ENCODE assay signal across 12 cellular contexts in genomic region chr3:11624704-11625375, GRCh38. TPM values are rescaled to one million over a fixed set of nuclear protein-coding genes. Genes with fewer than 3 reads are reported as not detected.
A peak's percentile ranks its signal among the peaks of the same experiment; 100 is the strongest.
DNase-seq lines count a peak whose midpoint lies in the region; ATAC-seq and TF ChIP-seq lines count a peak whose summit lies in the region.
"Had no signal": no experiment of that assay in that cellular context is flagged by ENCODE, and none has a peak within 500 bp of the region (broad histone marks: within the 10 kb centered on the region; RNA-seq: fewer than 3 reads in every experiment).

No MANE protein-coding gene starts in this region.

- H3K27ac ChIP-seq in left ventricle myocardium inferior (replicated peaks) (peak overlapping the region; percentile 31), transverse colon (peak overlapping the region in 3 of 4 donors; percentile 61 to 96 (median 63))

- no peak for TF ChIP-seq CTCF in left ventricle myocardium inferior (IDR thresholded peaks at IDR 0.05; ENCODE audit: borderline replicate concordance)
- TF ChIP-seq CTCF in activated CD8-positive, alpha-beta T cell treated with anti-CD3 and anti-CD28 coated beads for 36 hours (IDR thresholded peaks at IDR 0.05): no peak
- no peak for TF ChIP-seq CTCF in transverse colon (IDR thresholded peaks at IDR 0.05)

- TF ChIP-seq POLR2A in transverse colon (IDR thresholded peaks at IDR 0.05): no peak

- intact Hi-C loops in left ventricle myocardium inferior (cut with micrococcal nuclease): no loop called here
- intact Hi-C loops in Right ventricle myocardium inferior (cut with DNase I): no loop called here
- intact Hi-C loops in activated CD8-positive, alpha-beta T cell treated with anti-CD3 and anti-CD28 coated beads for 36 hours (cut with micrococcal nuclease): loop anchor here (2.0 kb wide), 1 partner anchor 22 kb away; no protein-coding TSS in a partner anchor
- intact Hi-C loops in transverse colon (cut with DNase I; ENCODE audit: low total_unique reads): no loop called here

- no peak overlapping the region for H3K4me3 ChIP-seq in left ventricle myocardium inferior
- H3K4me3 ChIP-seq in transverse colon: no peak overlapping the region

- no peak for TF ChIP-seq EP300 in transverse colon (IDR thresholded peaks at IDR 0.05; ENCODE audit: low read depth)

- ATAC-seq in Right ventricle myocardium inferior (no peak), memory B cell (ENCODE audit: low read depth) (no peak), HG03460 (IDR thresholded peaks at IDR 0.05; ENCODE audit: unreplicated experiment) (no peak)
- ATAC-seq in activated CD8-positive, alpha-beta T cell treated with anti-CD3 and anti-CD28 coated beads for 36 hours: peak; percentile 26

- peaks cover 1% of the 10 kb centered on the region for H3K9me3 Mint-ChIP-seq in activated CD8-positive, alpha-beta T cell treated with anti-CD3 and anti-CD28 coated beads for 36 hours
- H3K9me3 Mint-ChIP-seq in memory B cell: no peaks in the 10 kb centered on the region
- H3K9me3 Mint-ChIP-seq: activated B cell treated with CpG ODN at 0.5 μM for 24 hours had no signal

- no peak for DNase-seq in left ventricle myocardium inferior
- no peak for DNase-seq in Right ventricle myocardium inferior (ENCODE audit: missing footprints)
- peak; percentile 55 for DNase-seq in activated CD8-positive, alpha-beta T cell treated with anti-CD3 and anti-CD28 coated beads for 36 hours
- no peak for DNase-seq in memory B cell (ENCODE audit: low spot score in 2 of 2)
- no peak for DNase-seq in transverse colon
- DNase-seq in NCI-H1092 treated with DMSO at 0.1 percent for 48 hours (lab: John Stamatoyannopoulos, UW): no peak
- DNase-seq in NCI-H146 (lab: John Stamatoyannopoulos, UW): no peak
- DNase-seq: activated B cell treated with CpG ODN at 0.5 μM for 24 hours, mesendoderm, NCI-H2029, SK-N-SH had no signal

- H3K9me3 ChIP-seq in left ventricle myocardium inferior (replicated peaks) (no peaks in the 10 kb centered on the region), transverse colon (no peaks in the 10 kb centered on the region)
- H3K9me3 ChIP-seq: SK-N-SH had no signal

- H3K36me3 Mint-ChIP-seq in activated CD8-positive, alpha-beta T cell treated with anti-CD3 and anti-CD28 coated beads for 36 hours (ENCODE audit: low read depth): peaks cover 40% of the 10 kb centered on the region
- peaks cover 2% of the 10 kb centered on the region for H3K36me3 Mint-ChIP-seq in memory B cell

- H3K36me3 ChIP-seq in left ventricle myocardium inferior (no peaks in the 10 kb centered on the region), transverse colon (no peaks in the 10 kb centered on the region)

- no peaks in the 10 kb centered on the region for H3K27me3 ChIP-seq in left ventricle myocardium inferior (ENCODE audit: low read depth)
- no peaks in the 10 kb centered on the region for H3K27me3 ChIP-seq in transverse colon

- 68 to 84% methylated on average over 7 of the region's 7 CpGs for WGBS in transverse colon (ENCODE audit: low coverage in 1 of 2), 2 donors

- POLR2A ChIA-PET in activated CD8-positive, alpha-beta T cell treated with anti-CD3 and anti-CD28 coated beads for 36 hours (lab: Charles Lee): interaction anchor here (1.1 to 2.0 kb wide), 2 partner anchors 15 to 352 kb away, joined by 3 to 8 read pairs; no protein-coding TSS in a partner anchor

- H3K4me3 Mint-ChIP-seq in activated CD8-positive, alpha-beta T cell treated with anti-CD3 and anti-CD28 coated beads for 36 hours: peak overlapping the region; percentile 58
- no peak overlapping the region for H3K4me3 Mint-ChIP-seq in memory B cell
- H3K4me3 Mint-ChIP-seq: activated B cell treated with CpG ODN at 0.5 μM for 24 hours had no signal

- in situ Hi-C loops in transverse colon (cut with MboI; ENCODE audit: low pct_ligation_motif_present in 1 of 4, low pct_unique_long_range_greater_than_20kb in 1 of 4, low sequenced_read_pairs in 3 of 4): no loop called here

- CTCF ChIA-PET in activated CD8-positive, alpha-beta T cell treated with anti-CD3 and anti-CD28 coated beads for 36 hours (lab: Charles Lee): interaction anchor here (0.7 to 3.0 kb wide), 5 partner anchors 9 to 1076 kb away, joined by 3 to 9 read pairs (median 3); no protein-coding TSS in a partner anchor

- H3K4me1 Mint-ChIP-seq in activated CD8-positive, alpha-beta T cell treated with anti-CD3 and anti-CD28 coated beads for 36 hours (ENCODE audit: low read depth): peaks cover 75% of the 10 kb centered on the region
- peaks cover 37% of the 10 kb centered on the region for H3K4me1 Mint-ChIP-seq in memory B cell

- H3K27me3 Mint-ChIP-seq in activated CD8-positive, alpha-beta T cell treated with anti-CD3 and anti-CD28 coated beads for 36 hours: no peaks in the 10 kb centered on the region
- H3K27me3 Mint-ChIP-seq in memory B cell: no peaks in the 10 kb centered on the region
- H3K27me3 Mint-ChIP-seq: activated B cell treated with CpG ODN at 0.5 μM for 24 hours had no signal

- peaks cover 95% of the 10 kb centered on the region for H3K4me1 ChIP-seq in left ventricle myocardium inferior
- peaks cover 21 to 87% (median 71%) of the 10 kb centered on the region in 4 donors for H3K4me1 ChIP-seq in transverse colon

- H3K27ac Mint-ChIP-seq in activated CD8-positive, alpha-beta T cell treated with anti-CD3 and anti-CD28 coated beads for 36 hours: peak overlapping the region; percentile 84
- H3K27ac Mint-ChIP-seq in memory B cell: peak overlapping the region; percentile 48
- H3K27ac Mint-ChIP-seq: activated B cell treated with CpG ODN at 0.5 μM for 24 hours had no signal

RNA-seq across cellular contexts. Expression of gene VGLL4, which starts 18.9 kb away (rescaled TPM):
- 29.3 TPM for total RNA-seq in left ventricle myocardium inferior
- total RNA-seq in Right ventricle myocardium inferior: 26.8 TPM
- 10 to 100 TPM; 54.4 to 60.2 TPM for total RNA-seq in activated CD8-positive, alpha-beta T cell treated with anti-CD3 and anti-CD28 coated beads for 36 hours
- total RNA-seq in transverse colon: 100 to 1,000 TPM in 1 of 4 donors, 10 to 100 TPM in 3; 67.3 to 175 (median 95.0) TPM
